In genomic region chrX:16160729-16161128, GRCh38 we compare ENCODE assay signal across 14 cellular contexts. TPM values are rescaled to one million over a fixed set of nuclear protein-coding genes. Genes with fewer than 3 reads are reported as not detected.
DNase-seq lines count a peak whose midpoint lies in the region; ATAC-seq and TF ChIP-seq lines count a peak whose summit lies in the region.
"Had no signal": no experiment of that assay in that cellular context is flagged by ENCODE, and none has a peak within 500 bp of the region (broad histone marks: within the 10 kb centered on the region; RNA-seq: fewer than 3 reads in every experiment).

No MANE protein-coding gene starts in this region.

- BruUV-seq in mammary epithelial cell (replicated peaks; lab: Mats Ljungman, UMichigan), result no TSS peak

- intact Hi-C loops in mammary epithelial cell (cut with micrococcal nuclease), result loop anchor here (2.0 kb wide), 1 partner anchor 48 kb away; no protein-coding TSS in a partner anchor

- in situ Hi-C loops in mammary epithelial cell (cut with MboI; ENCODE audit: low sequenced_read_pairs in 2 of 2), result no loop called here

- H4K20me1 ChIP-seq in mammary epithelial cell (ENCODE audit: insufficient read depth, low read length), result no peaks in the 10 kb centered on the region

- ATAC-seq in GM18858 (IDR thresholded peaks at IDR 0.05; ENCODE audit: unreplicated experiment), result no peak
- ATAC-seq: activated CD8-positive, alpha-beta memory T cell treated with anti-CD3 and anti-CD28 coated beads, Interleukin-2, amount 10 ng/mL, durations not matched to agents 7 days and 5 days had no signal

- H3K27ac ChIP-seq in HUES6 (ENCODE audit: low read depth, low read length) (peak overlapping the region; percentile 62), mammary epithelial cell (ENCODE audit: insufficient read depth, low read depth, low read length) (peak overlapping the region; percentile 21)
- H3K27ac ChIP-seq: skin epidermis had no signal

- H3K4me3 ChIP-seq in BJ (ENCODE audit: low read depth, low read length) (no peak overlapping the region), HUES6 (ENCODE audit: low read depth, low read length) (no peak overlapping the region), mammary epithelial cell (replicated peaks in 1 of 3; ENCODE audit: insufficient read depth in 1 of 3, low read depth in 2 of 3, low read length in 3 of 3) (no peak overlapping the region), kidney epithelial cell (ENCODE audit: low read depth, low read length) (no peak overlapping the region)
- H3K4me3 ChIP-seq: skin epidermis had no signal

- no peak overlapping the region for H2AFZ ChIP-seq in mammary epithelial cell (ENCODE audit: low read depth, low read length)

- POLR2A ChIA-PET in BJ (lab: Charles Lee), result no interaction called here

- H3K79me2 ChIP-seq in mammary epithelial cell (ENCODE audit: insufficient read depth, low read length), result no peaks in the 10 kb centered on the region

- peak overlapping the region; percentile 50 for H3K4me2 ChIP-seq in mammary epithelial cell (ENCODE audit: insufficient read depth, low read depth, low read length)

- peak; percentile 35 for DNase-seq in BJ (ENCODE audit: low read depth)
- peak; percentile 85 for DNase-seq in mammary epithelial cell
- DNase-seq in kidney epithelial cell (ENCODE audit: low read depth), result peak; percentile 92
- no peak for DNase-seq in NCI-H1048 (lab: John Stamatoyannopoulos, UW)
- no peak for DNase-seq in stimulated activated CD4-positive, alpha-beta T cell treated with anti-CD3 and anti-CD28 coated beads, Interleukin-4, amount 100 ng/mL, for 24 hours
- no peak for DNase-seq in midbrain (lab: John Stamatoyannopoulos, UW)
- DNase-seq: activated CD8-positive, alpha-beta memory T cell treated with anti-CD3 and anti-CD28 coated beads, Interleukin-2, amount 10 ng/mL, durations not matched to agents 7 days and 5 days; aorta; Karpas-422; NCI-H510A treated with DMSO at 0.1 percent for 48 hours; T-helper 2 cell had no signal

- CTCF ChIA-PET in BJ (lab: Yijun Ruan, JAX), result interaction anchor here (0.8 kb wide), 1 partner anchor 9 kb away, joined by 3 read pairs; no protein-coding TSS in a partner anchor
- CTCF ChIA-PET in mammary epithelial cell (lab: Charles Lee; ENCODE audit: low non-redundant PET), result interaction anchor here (0.6 kb wide), 1 partner anchor 37 kb away, joined by 3 read pairs; the partner anchor contains the start of gene GRPR

- TF ChIP-seq CTCF in BJ (IDR thresholded peaks at IDR 0.05; ENCODE audit: insufficient read depth, low read depth, low read length) (no peak), mammary epithelial cell (conservative IDR thresholded peaks at IDR 0.05 in 1 of 2, IDR thresholded peaks at IDR 0.05 in 1 of 2; ENCODE audit: extremely low read depth in 1 of 2, insufficient read depth in 1 of 2, low read depth in 1 of 2, low read length in 2 of 2) (no peak), kidney epithelial cell (IDR thresholded peaks at IDR 0.05; ENCODE audit: insufficient read depth, low read length, poor library complexity, severe bottlenecking) (no peak)

- H3K27me3 ChIP-seq in BJ (ENCODE audit: control insufficient read depth, insufficient read depth, low read length), result no peaks in the 10 kb centered on the region
- H3K27me3 ChIP-seq in HUES6 (ENCODE audit: control insufficient read depth, insufficient read depth, low read length), result no peaks in the 10 kb centered on the region
- H3K27me3 ChIP-seq in mammary epithelial cell (ENCODE audit: insufficient read depth, low read length), result no peaks in the 10 kb centered on the region
- no peaks in the 10 kb centered on the region for H3K27me3 ChIP-seq in kidney epithelial cell (ENCODE audit: control insufficient read depth, insufficient read depth, low read length)

- WGBS in mammary epithelial cell (ENCODE audit: low coverage, missing lambda C conversion rate), result 0% methylated on average over 3 of the region's 3 CpGs

- H3K9ac ChIP-seq in HUES6 (ENCODE audit: low read length) (peak overlapping the region; percentile 40), mammary epithelial cell (ENCODE audit: insufficient read depth, low read length) (no peak overlapping the region)

- H3K9me3 ChIP-seq in HUES6 (ENCODE audit: control insufficient read depth, insufficient read depth, low read depth, low read length) (no peaks in the 10 kb centered on the region), mammary epithelial cell (replicated peaks; ENCODE audit: insufficient read depth, low read length) (no peaks in the 10 kb centered on the region)

- H3K4me1 ChIP-seq in HUES6 (ENCODE audit: control insufficient read depth, insufficient read depth, low read length) (peaks cover 52% of the 10 kb centered on the region), mammary epithelial cell (ENCODE audit: insufficient read depth, low read length) (peaks cover 17% of the 10 kb centered on the region)

- H3K36me3 ChIP-seq in BJ (ENCODE audit: control insufficient read depth, insufficient read depth, low read length), result no peaks in the 10 kb centered on the region
- H3K36me3 ChIP-seq in HUES6 (ENCODE audit: control insufficient read depth, insufficient read depth, low read length), result peaks cover 98% of the 10 kb centered on the region
- H3K36me3 ChIP-seq in mammary epithelial cell (ENCODE audit: insufficient read depth, low read length), result no peaks in the 10 kb centered on the region
- H3K36me3 ChIP-seq in kidney epithelial cell (ENCODE audit: control insufficient read depth, insufficient read depth, low read length), result no peaks in the 10 kb centered on the region

- dilution Hi-C loops in mammary epithelial cell (cut with HindIII; ENCODE audit: low sequenced_read_pairs), result no loop called here

RNA-seq across cellular contexts. Expression of gene MAGEB17, which starts 6.6 kb away (rescaled TPM):
- polyA plus RNA-seq in BJ (2011; rRNA removed) (not detected in 2 replicates), mammary epithelial cell (not detected)
- polyA minus RNA-seq in BJ (2011; rRNA and poly(A)+ RNA removed), result not detected in 2 replicates
- total RNA-seq in mammary epithelial cell (not detected), kidney epithelial cell (not detected in 2 replicates)
- polyA minus RNA-seq in mammary epithelial cell, result not detected
- total RNA-seq: activated CD8-positive, alpha-beta memory T cell treated with anti-CD3 and anti-CD28 coated beads, Interleukin-2, amount 10 ng/mL, durations not matched to agents 7 days and 5 days; aorta had no signal
- polyA plus RNA-seq: aorta had no signal

RNA-seq across cellular contexts. Expression of gene GRPR, which starts 37.4 kb away (rescaled TPM):
- polyA plus RNA-seq in BJ (2011; rRNA removed), result 0.34 TPM in 2 replicates
- 0.52 and 0.72 TPM in 2 replicates for polyA minus RNA-seq in BJ (2011; rRNA and poly(A)+ RNA removed)
- total RNA-seq in mammary epithelial cell, result under 1 TPM; 0.14 to 0.17 TPM
- 0.15 TPM for polyA plus RNA-seq in mammary epithelial cell
- not detected for polyA minus RNA-seq in mammary epithelial cell
- total RNA-seq in kidney epithelial cell, result not detected in 2 replicates
- total RNA-seq: activated CD8-positive, alpha-beta memory T cell treated with anti-CD3 and anti-CD28 coated beads, Interleukin-2, amount 10 ng/mL, durations not matched to agents 7 days and 5 days had no signal
- polyA plus RNA-seq: aorta had no signal

Comparison
In these comparisons a context has a peak if more than half of its experiments do, and no peak if none do; other contexts are left out.
1. DNase-seq: peak in BJ (single experiment), mammary epithelial cell (single experiment) and kidney epithelial cell (single experiment); none in NCI-H1048 (single experiment), stimulated activated CD4-positive, alpha-beta T cell treated with anti-CD3 and anti-CD28 coated beads, Interleukin-4, amount 100 ng/mL, for 24 hours (single experiment) and midbrain (single experiment).